In genomic region chr15:34101366-34102174, GRCh38 we compare ENCODE assay signal across 8 cellular contexts. TPM values are rescaled to one million over a fixed set of nuclear protein-coding genes. Genes with fewer than 3 reads are reported as not detected.
DNase-seq lines count a peak whose midpoint lies in the region; ATAC-seq and TF ChIP-seq lines count a peak whose summit lies in the region.

Gene EMC7, minus strand, starts transcription at chr15:34101862. Its CDS starts 23 bp downstream, at chr15:34101839.
Gene PGBD4, plus strand, starts transcription at chr15:34102083. Its CDS starts 449 bp downstream, at chr15:34102532.

- H3K36me3 ChIP-seq in heart right ventricle, result no peaks in the 10 kb centered on the region

- H3K36me3 Mint-ChIP-seq in type B pancreatic cell, result peaks cover 4% of the 10 kb centered on the region

- no peaks in the 10 kb centered on the region for H3K27me3 ChIP-seq in heart right ventricle

- TF ChIP-seq CTCF in heart right ventricle (IDR thresholded peaks at IDR 0.05) (no peak), type B pancreatic cell (conservative IDR thresholded peaks at IDR 0.05) (no peak)

- no peaks in the 10 kb centered on the region for H3K9me3 Mint-ChIP-seq in type B pancreatic cell

- H3K9me3 ChIP-seq in heart right ventricle, result peaks cover 0 to 4% (median 0%) of the 10 kb centered on the region in 11 donors

- DNase-seq in NCI-H146 treated with DMSO at 0.1 percent for 48 hours (lab: John Stamatoyannopoulos, UW; ENCODE audit: unreplicated experiment) (peak; percentile 90), T-helper 1 cell (peak; percentile 96 to 99 (median 97)), amniotic stem cell (lab: John Stamatoyannopoulos, UW) (peak; percentile 99), heart right ventricle (peak; percentile 98 to 99), pons (ENCODE audit: low spot score) (peak; percentile 99), type B pancreatic cell (ENCODE audit: extremely low spot score, unreplicated experiment) (peak; percentile 99)

- ATAC-seq in HG02884 (IDR thresholded peaks at IDR 0.05; ENCODE audit: unreplicated experiment) (peak; percentile 97), heart right ventricle (peak; percentile 99 to 100 (median 100))

- H3K27ac ChIP-seq in heart right ventricle, result peak within 1 kb of the TSS; percentile 62 to 93 (median 84)

- TF ChIP-seq POLR2A in GM15510 (IDR thresholded peaks at IDR 0.05; ENCODE audit: borderline replicate concordance, extremely low read depth, insufficient read length), result peak; percentile 92

- WGBS in heart right ventricle, 2 donors, result 0% methylated on average over 48 of the region's 48 CpGs

- H3K4me3 Mint-ChIP-seq in type B pancreatic cell, result peak within 1 kb of the TSS; percentile 97

- peak within 1 kb of the TSS; percentile 63 to 98 (median 86) for H3K4me3 ChIP-seq in heart right ventricle

- intact Hi-C loops in heart right ventricle (cut with DNase I), result loop anchor here in 8 of 10 donors (1.0 to 10.0 kb wide), 9 partner anchors 39 to 266 kb away; partner anchors contain the start of genes LPCAT4 (in 4 of the 8), AVEN (in 1 of the 8), EMC4 (in 1 of the 8) and KATNBL1 (in 1 of the 8)

- peak within 1 kb of the TSS; percentile 98 for H3K27ac Mint-ChIP-seq in type B pancreatic cell

- no peaks in the 10 kb centered on the region for H3K27me3 Mint-ChIP-seq in type B pancreatic cell

- H3K4me1 Mint-ChIP-seq in type B pancreatic cell (ENCODE audit: unreplicated experiment), result peaks cover 16% of the 10 kb centered on the region

- H3K4me1 ChIP-seq in heart right ventricle, result peaks cover 3 to 43% (median 31%) of the 10 kb centered on the region in 9 donors

RNA-seq across cellular contexts. Expression of gene EMC7, which starts in this region (rescaled TPM):
- total RNA-seq in heart right ventricle (100 to 1,000 TPM in 1 of 10 donors, 10 to 100 TPM in 9; 49.9 to 110 (median 61.4) TPM), type B pancreatic cell (ENCODE audit: low replicate concordance) (47.5 and 54.5 TPM in 2 replicates)
- polyA plus RNA-seq in heart right ventricle, result 100 to 1,000 TPM in 1 of 2 donors, 10 to 100 TPM in 1; 49.4 to 150 TPM

RNA-seq across cellular contexts. Expression of gene PGBD4, which starts in this region (rescaled TPM):
- total RNA-seq in heart right ventricle (1 to 10 TPM; 1.2 to 2.5 (median 1.9) TPM), type B pancreatic cell (ENCODE audit: low replicate concordance) (2.2 and 2.4 TPM in 2 replicates)
- 1 to 10 TPM in 1 of 2 donors, under 1 TPM in 1; 0.39 to 1.1 TPM for polyA plus RNA-seq in heart right ventricle

Comparison
In these comparisons a context has a peak if more than half of its experiments do, and no peak if none do; other contexts are left out.
1. Peak in every context shown above with its lines: DNase-seq, ATAC-seq, H3K4me3 ChIP-seq and H3K27ac ChIP-seq.